ENCODE assay signal across 11 cellular contexts in the genomic region with DNA sequence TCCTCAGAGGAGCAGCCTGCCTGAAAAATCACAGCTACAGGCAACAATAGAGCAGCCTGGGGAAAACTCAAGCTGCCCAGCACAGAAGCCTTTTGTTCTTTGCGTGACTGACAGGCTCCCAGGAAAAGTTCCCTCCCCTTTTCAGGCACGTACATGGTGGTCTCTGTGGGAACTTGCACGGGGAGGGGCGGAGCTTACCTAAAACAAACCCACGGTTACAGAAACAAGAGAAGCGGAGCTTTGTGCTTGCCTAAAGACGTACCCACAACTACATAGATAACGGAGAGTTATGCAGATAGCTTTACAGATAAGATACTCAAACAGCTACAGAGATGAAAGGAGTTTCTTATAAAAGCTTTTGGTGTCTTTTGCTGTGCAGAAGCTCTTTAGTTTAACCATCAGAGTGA. TPM values are rescaled to one million over a fixed set of nuclear protein-coding genes. Genes with fewer than 3 reads are reported as not detected.
DNase-seq lines count a peak whose midpoint lies in the region; ATAC-seq, FAIRE-seq and TF ChIP-seq lines count a peak whose summit lies in the region.
"Had no signal": no experiment of that assay in that cellular context is flagged by ENCODE, and none has a peak within 500 bp of the region (broad histone marks: within the 10 kb centered on the region; RNA-seq: fewer than 3 reads in every experiment).

No MANE protein-coding gene starts in this region.

- H3K4me2 ChIP-seq in smooth muscle cell, result peak overlapping the region; percentile 30

- H3K4me1 Mint-ChIP-seq in activated T-cell treated with anti-CD3 and anti-CD28 coated beads, Interleukin-2, amount 50 U/mL, for 24 hours (ENCODE audit: low read depth), result peaks cover 33% of the 10 kb centered on the region
- H3K4me1 Mint-ChIP-seq in activated CD4-positive, alpha-beta memory T cell treated with anti-CD3 and anti-CD28 coated beads for 36 hours (ENCODE audit: low read depth), result peaks cover 32% of the 10 kb centered on the region

- no peak for TF ChIP-seq POLR2A in GM12892 (IDR thresholded peaks at IDR 0.05; ENCODE audit: low read depth, low read length)

- H3K27me3 Mint-ChIP-seq in activated T-cell treated with anti-CD3 and anti-CD28 coated beads, Interleukin-2, amount 50 U/mL, for 24 hours, result no peaks in the 10 kb centered on the region
- H3K27me3 Mint-ChIP-seq in activated CD4-positive, alpha-beta memory T cell treated with anti-CD3 and anti-CD28 coated beads for 36 hours, result no peaks in the 10 kb centered on the region

- CTCF ChIA-PET in activated CD4-positive, alpha-beta memory T cell treated with anti-CD3 and anti-CD28 coated beads for 36 hours (lab: Charles Lee), result interaction anchor here (1.2 to 1.6 kb wide), 2 partner anchors 11 to 44 kb away, joined by 4 to 5 read pairs; no protein-coding TSS in a partner anchor

- no peak for ATAC-seq in GM19328 (IDR thresholded peaks at IDR 0.05; ENCODE audit: unreplicated experiment)
- ATAC-seq: lower lobe of right lung had no signal

- intact Hi-C loops in activated CD4-positive, alpha-beta memory T cell treated with anti-CD3 and anti-CD28 coated beads for 36 hours (cut with micrococcal nuclease), result no loop called here

- no peaks in the 10 kb centered on the region for H3K79me2 ChIP-seq in smooth muscle cell (ENCODE audit: low read depth)

- H3K36me3 Mint-ChIP-seq in activated T-cell treated with anti-CD3 and anti-CD28 coated beads, Interleukin-2, amount 50 U/mL, for 24 hours (ENCODE audit: low read depth), result peaks cover 58% of the 10 kb centered on the region
- H3K36me3 Mint-ChIP-seq in activated CD4-positive, alpha-beta memory T cell treated with anti-CD3 and anti-CD28 coated beads for 36 hours, result peaks cover 38% of the 10 kb centered on the region

- peaks cover 2% of the 10 kb centered on the region for H4K20me1 ChIP-seq in smooth muscle cell (ENCODE audit: low read depth)

- no peak overlapping the region for H3K27ac ChIP-seq in smooth muscle cell (ENCODE audit: low read depth)
- H3K27ac ChIP-seq: lower lobe of right lung, vagina had no signal

- no peaks in the 10 kb centered on the region for H3K9me3 ChIP-seq in smooth muscle cell (replicated peaks; ENCODE audit: low read depth)
- H3K9me3 ChIP-seq: lower lobe of right lung, vagina had no signal

- FAIRE-seq in GM12892 (lab: Jason Lieb, UNC), result no peak

- H3K4me3 ChIP-seq in smooth muscle cell, result peak overlapping the region; percentile 9
- H3K4me3 ChIP-seq: lower lobe of right lung, vagina had no signal

- no peaks in the 10 kb centered on the region for H3K36me3 ChIP-seq in smooth muscle cell (ENCODE audit: low read depth)
- H3K36me3 ChIP-seq: vagina had no signal

- H3K9ac ChIP-seq in smooth muscle cell (ENCODE audit: low read depth), result no peak overlapping the region

- peaks cover 13% of the 10 kb centered on the region for H3K4me1 ChIP-seq in smooth muscle cell (ENCODE audit: low read depth)
- H3K4me1 ChIP-seq: lower lobe of right lung had no signal

- no peaks in the 10 kb centered on the region for H3K27me3 ChIP-seq in smooth muscle cell (ENCODE audit: low read depth)
- H3K27me3 ChIP-seq: vagina had no signal

- H3F3A ChIP-seq in smooth muscle cell (ENCODE audit: low read depth), result peaks cover 10% of the 10 kb centered on the region

- no peak overlapping the region for H2AFZ ChIP-seq in smooth muscle cell (ENCODE audit: low read depth)

- no peak for TF ChIP-seq CTCF in smooth muscle cell (IDR thresholded peaks at IDR 0.05; ENCODE audit: borderline replicate concordance, insufficient read depth, poor library complexity, severe bottlenecking)

- no peaks in the 10 kb centered on the region for H3K9me3 Mint-ChIP-seq in activated T-cell treated with anti-CD3 and anti-CD28 coated beads, Interleukin-2, amount 50 U/mL, for 24 hours
- no peaks in the 10 kb centered on the region for H3K9me3 Mint-ChIP-seq in activated CD4-positive, alpha-beta memory T cell treated with anti-CD3 and anti-CD28 coated beads for 36 hours

- no peak for DNase-seq in activated T-cell treated with anti-CD3 and anti-CD28 coated beads, Interleukin-2, amount 50 U/mL, for 24 hours
- DNase-seq in activated T-cell treated with anti-CD3 and anti-CD28 coated beads, Interleukin-2, amount 50 U/mL, for 1 hour, result no peak
- peak; percentile 58 for DNase-seq in activated CD4-positive, alpha-beta memory T cell treated with anti-CD3 and anti-CD28 coated beads for 36 hours
- DNase-seq in globus pallidus (ENCODE audit: low spot score) (peak; percentile 88), smooth muscle cell (lab: John Stamatoyannopoulos, UW; ENCODE audit: unreplicated experiment) (no peak), DMS114 treated with DMSO at 0.1 percent for 48 hours (lab: John Stamatoyannopoulos, UW; ENCODE audit: unreplicated experiment) (no peak), GM12892 (ENCODE audit: insufficient read length) (no peak)
- DNase-seq: lower lobe of right lung, NCI-H524 treated with DMSO at 0.1 percent for 48 hours had no signal

- POLR2A ChIA-PET in activated CD4-positive, alpha-beta memory T cell treated with anti-CD3 and anti-CD28 coated beads for 36 hours (lab: Charles Lee), result interaction anchor here (0.8 to 1.2 kb wide), 2 partner anchors 11 to 14 kb away, joined by 3 read pairs; no protein-coding TSS in a partner anchor

- peak overlapping the region; percentile 16 for H3K4me3 Mint-ChIP-seq in activated T-cell treated with anti-CD3 and anti-CD28 coated beads, Interleukin-2, amount 50 U/mL, for 24 hours
- no peak overlapping the region for H3K4me3 Mint-ChIP-seq in activated CD4-positive, alpha-beta memory T cell treated with anti-CD3 and anti-CD28 coated beads for 36 hours

- H3K27ac Mint-ChIP-seq in activated T-cell treated with anti-CD3 and anti-CD28 coated beads, Interleukin-2, amount 50 U/mL, for 24 hours, result peak overlapping the region; percentile 79
- peak overlapping the region; percentile 88 for H3K27ac Mint-ChIP-seq in activated CD4-positive, alpha-beta memory T cell treated with anti-CD3 and anti-CD28 coated beads for 36 hours

- 10% methylated on average over 8 of the region's 8 CpGs for WGBS in smooth muscle cell (ENCODE audit: low lambda C conversion rate)

RNA-seq across cellular contexts. Expression of a gene that starts 11.4 kb away (rescaled TPM):
- 100 to 1,000 TPM; 190 to 193 TPM for total RNA-seq in activated CD4-positive, alpha-beta memory T cell treated with anti-CD3 and anti-CD28 coated beads for 36 hours
- total RNA-seq in smooth muscle cell, result 38.0 and 51.1 TPM in 2 replicates
- 94.5 and 108 TPM in 2 replicates for polyA plus RNA-seq in smooth muscle cell
- polyA plus RNA-seq in GM12892 (2012; ENCODE audit: missing spikeins), result 65.3 TPM

RNA-seq across cellular contexts. Expression of a gene that starts 12.8 kb away (rescaled TPM):
- total RNA-seq in activated CD4-positive, alpha-beta memory T cell treated with anti-CD3 and anti-CD28 coated beads for 36 hours, result 1 to 10 TPM; 3.2 to 3.5 TPM
- total RNA-seq in smooth muscle cell, result 0.63 and 2.2 TPM in 2 replicates
- polyA plus RNA-seq in smooth muscle cell, result 2.5 and 4.2 TPM in 2 replicates
- polyA plus RNA-seq in GM12892 (2012; ENCODE audit: missing spikeins), result 0.28 TPM

RNA-seq across cellular contexts. Expression of a gene that starts 14.1 kb away (rescaled TPM):
- total RNA-seq in activated CD4-positive, alpha-beta memory T cell treated with anti-CD3 and anti-CD28 coated beads for 36 hours, result 1 to 10 TPM; 2.8 to 4.8 TPM
- total RNA-seq in smooth muscle cell, result not detected in 2 replicates
- 1.4 TPM in 1 of 2 replicates, not detected in the other for polyA plus RNA-seq in smooth muscle cell
- polyA plus RNA-seq in GM12892 (2012; ENCODE audit: missing spikeins), result 0.59 TPM
- total RNA-seq: vagina had no signal

RNA-seq across cellular contexts. Expression of a gene that starts 17.7 kb away (rescaled TPM):
- 100 to 1,000 TPM; 140 to 149 TPM for total RNA-seq in activated CD4-positive, alpha-beta memory T cell treated with anti-CD3 and anti-CD28 coated beads for 36 hours
- total RNA-seq in smooth muscle cell, result not detected in 2 replicates
- polyA plus RNA-seq in smooth muscle cell, result not detected in 2 replicates
- 8.2 TPM for polyA plus RNA-seq in GM12892 (2012; ENCODE audit: missing spikeins)

RNA-seq across cellular contexts. Expression of a gene that starts 33.0 kb away (rescaled TPM):
- under 1 TPM; 0.36 to 0.64 TPM for total RNA-seq in activated CD4-positive, alpha-beta memory T cell treated with anti-CD3 and anti-CD28 coated beads for 36 hours
- total RNA-seq in smooth muscle cell, result not detected in 2 replicates
- polyA plus RNA-seq in smooth muscle cell, result not detected in 2 replicates
- not detected for polyA plus RNA-seq in GM12892 (2012; ENCODE audit: missing spikeins)
- total RNA-seq: lower lobe of right lung, vagina had no signal

Comparison
In these comparisons a context has a peak if more than half of its experiments do, and no peak if none do; other contexts are left out.
1. DNase-seq: peak in activated CD4-positive, alpha-beta memory T cell treated with anti-CD3 and anti-CD28 coated beads for 36 hours (single experiment) and globus pallidus (single experiment); none in activated T-cell treated with anti-CD3 and anti-CD28 coated beads, Interleukin-2, amount 50 U/mL, for 24 hours (single experiment), activated T-cell treated with anti-CD3 and anti-CD28 coated beads, Interleukin-2, amount 50 U/mL, for 1 hour (single experiment), smooth muscle cell (single experiment), DMS114 treated with DMSO at 0.1 percent for 48 hours (single experiment) and GM12892 (single experiment).